9 cellular contexts compared by ENCODE assay signal in the genomic region with DNA sequence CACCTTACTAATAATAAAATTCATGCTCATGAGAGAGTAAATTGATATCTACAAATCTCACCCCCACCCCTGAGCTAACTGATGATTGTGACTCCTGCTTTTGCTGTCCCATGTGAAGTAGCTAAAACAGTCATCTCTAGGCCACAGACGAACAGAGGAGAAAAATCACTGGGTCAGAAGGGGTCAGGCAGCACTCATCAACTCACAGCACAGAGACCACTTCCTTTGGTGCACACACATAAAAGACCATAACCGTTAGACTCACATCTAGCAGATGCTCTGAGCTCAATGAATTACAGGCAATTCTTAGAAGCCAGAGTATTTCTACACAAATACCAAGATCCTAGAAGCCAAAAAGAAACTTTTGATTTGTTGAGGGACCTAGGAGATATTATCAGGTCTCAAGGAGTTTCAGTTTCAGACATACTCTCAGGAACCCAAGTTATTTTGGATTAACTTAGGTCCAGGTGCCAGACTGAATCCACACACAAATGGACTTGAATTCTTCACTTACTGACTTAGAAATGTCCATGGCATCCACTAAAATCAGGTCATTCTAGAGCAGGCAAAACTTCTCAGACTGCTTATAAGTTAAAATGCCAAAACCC.
DNase-seq lines count a peak whose midpoint lies in the region; ATAC-seq, FAIRE-seq and TF ChIP-seq lines count a peak whose summit lies in the region.
"Had no signal": no experiment of that assay in that cellular context is flagged by ENCODE, and none has a peak within 500 bp of the region (broad histone marks: within the 10 kb centered on the region; RNA-seq: fewer than 3 reads in every experiment).

No MANE protein-coding gene starts in this region.

- POLR2A ChIA-PET in GM12878 (lab: Charles Lee): interaction anchor here (0.7 kb wide), 1 partner anchor 423 kb away, joined by 5 read pairs; no protein-coding TSS in a partner anchor

- H3K4me3 ChIP-seq in GM12878 (no peak overlapping the region), HAP-1 (no peak overlapping the region)
- H3K4me3 ChIP-seq: pancreas had no signal

- CTCF ChIA-PET in GM12878 (lab: Yijun Ruan, JAX): interaction anchor here (0.6 to 1.2 kb wide), 4 partner anchors 23 to 104 kb away, joined by 3 to 7 read pairs (median 4); no protein-coding TSS in a partner anchor

- H4K20me1 ChIP-seq in GM12878 (ENCODE audit: control insufficient read depth, insufficient read depth): no peaks in the 10 kb centered on the region

- in situ Hi-C loops in GM12878 (cut with MboI): no loop called here
- in situ Hi-C loops in HAP-1 (cut with MboI; ENCODE audit: low sequenced_read_pairs): no loop called here

- TF ChIP-seq CTCF in GM12878 (IDR thresholded peaks at IDR 0.05 in 2 of 3, conservative IDR thresholded peaks at IDR 0.05 in 1 of 3; ENCODE audit: control insufficient read depth in 2 of 3, extremely low read depth in 1 of 3, insufficient read depth in 1 of 3, low read depth in 3 of 3, low read length in 3 of 3): no peak

- TF ChIP-seq RAD21 in GM12878 (IDR thresholded peaks at IDR 0.05; ENCODE audit: insufficient read depth, low read depth, low read length): no peak

- H3K27me3 ChIP-seq in GM12878 (replicated peaks in 1 of 2; ENCODE audit: control insufficient read depth in 2 of 2, insufficient read depth in 2 of 2, low read length in 1 of 2) (no peaks in the 10 kb centered on the region), HAP-1 (ENCODE audit: low read depth) (no peaks in the 10 kb centered on the region; the same call in 1 of the 2 replicates)
- H3K27me3 ChIP-seq: pancreas had no signal

- peak overlapping the region; percentile 15; the same call in 1 of the 2 replicates for H3K27ac ChIP-seq in GM12878 (ENCODE audit: control insufficient read depth, insufficient read depth)
- H3K27ac ChIP-seq: pancreas had no signal

- H3K4me1 ChIP-seq in GM12878 (ENCODE audit: control insufficient read depth, insufficient read depth, low read length) (peaks cover 19% of the 10 kb centered on the region), HAP-1 (no peaks in the 10 kb centered on the region)
- H3K4me1 ChIP-seq: pancreas had no signal

- H3K79me2 ChIP-seq in GM12878 (ENCODE audit: control insufficient read depth, insufficient read depth, low read length): no peaks in the 10 kb centered on the region

- no peak for DNase-seq in GM12878 (ENCODE audit: low read depth, low spot score)
- DNase-seq in NCI-H2227 (lab: John Stamatoyannopoulos, UW; ENCODE audit: unreplicated experiment): no peak
- DNase-seq in HAP-1 (ENCODE audit: low spot score in 2 of 2): no peak
- no peak for DNase-seq in HT-29 (ENCODE audit: low spot score)
- no peak for DNase-seq in left cardiac atrium
- DNase-seq: pancreas had no signal

- no peak for TF ChIP-seq EP300 in GM12878 (IDR thresholded peaks at IDR 0.05; ENCODE audit: borderline replicate concordance in 1 of 2, control insufficient read depth in 1 of 2, low read depth in 2 of 2, low read length in 2 of 2)

- H3K9me3 ChIP-seq in GM12878 (replicated peaks; ENCODE audit: control insufficient read depth, insufficient read depth, low read length): no peaks in the 10 kb centered on the region; the same call in 1 of the 3 replicates
- no peaks in the 10 kb centered on the region for H3K9me3 ChIP-seq in HAP-1
- H3K9me3 ChIP-seq: pancreas had no signal

- peak overlapping the region; percentile 46 for H3K4me2 ChIP-seq in GM12878 (ENCODE audit: control insufficient read depth, insufficient read depth)

- SMC1A ChIA-PET in GM12878 (lab: Charles Lee; ENCODE audit: uncharacterized antibody, unreplicated experiment): interaction anchor here (0.9 to 1.5 kb wide), 4 partner anchors 10 to 27 kb away, joined by 3 to 6 read pairs (median 4); no protein-coding TSS in a partner anchor

- TF ChIP-seq POLR2A in GM12878 (IDR thresholded peaks at IDR 0.05; ENCODE audit: low read depth, low read length): no peak

- ATAC-seq in GM18861 (IDR thresholded peaks at IDR 0.05; ENCODE audit: unreplicated experiment) (peak; percentile 91), GM21529 (IDR thresholded peaks at IDR 0.05; ENCODE audit: unreplicated experiment) (peak; percentile 74), HG03354 (IDR thresholded peaks at IDR 0.05; ENCODE audit: poor library complexity, severe bottlenecking, unreplicated experiment) (peak; percentile 94), GM12878 (peak; percentile 87), left cardiac atrium (no peak)
- ATAC-seq: pancreas had no signal

- no peak for FAIRE-seq in GM12878 (lab: Jason Lieb, UNC)
- FAIRE-seq: pancreas had no signal

- no peak overlapping the region for H3K9ac ChIP-seq in GM12878 (ENCODE audit: control insufficient read depth, insufficient read depth, low read length)

- H3K36me3 ChIP-seq in GM12878 (ENCODE audit: control insufficient read depth in 2 of 2, insufficient read depth in 2 of 2, low read length in 1 of 2): no peaks in the 10 kb centered on the region
- H3K36me3 ChIP-seq in HAP-1 (replicated peaks): no peaks in the 10 kb centered on the region
- H3K36me3 ChIP-seq: pancreas had no signal

- intact Hi-C loops in GM12878 (cut with micrococcal nuclease; ENCODE audit: unreplicated experiment) (no loop called here), left cardiac atrium (cut with DNase I) (no loop called here)

- no TSS peak for BruUV-seq in GM12878 (replicated peaks; lab: Mats Ljungman, UMichigan)

- RAD21 ChIA-PET in GM12878 (lab: Charles Lee; ENCODE audit: unreplicated experiment): no interaction called here

- WGBS in GM12878 (ENCODE audit: insufficient coverage, insufficient replicate concordance, low lambda C conversion rate, missing lambda C conversion rate): 3% methylated on average over 2 of the region's 2 CpGs

- H2AFZ ChIP-seq in GM12878 (ENCODE audit: control insufficient read depth, low read depth, low read length): peak overlapping the region; percentile 1; the same call in 1 of the 2 replicates

TF ChIP-seq in GM12878, 131 proteins besides CTCF, POLR2A, EP300 and RAD21 (continues in another document):
- TF ChIP-seq PAX5 (IDR thresholded peaks at IDR 0.05; ENCODE audit: borderline replicate concordance, low read depth, low read length) (peak; percentile 32; the same call in 1 of the 2 replicates), SPI1 (IDR thresholded peaks at IDR 0.05; ENCODE audit: borderline replicate concordance, insufficient read depth, low read depth, low read length) (peak; percentile 20; the same call in 1 of the 2 replicates), NFIC (IDR thresholded peaks at IDR 0.05; ENCODE audit: low read depth, low read length) (peak; percentile 45; the same call in 1 of the 2 replicates), EED (IDR thresholded peaks at IDR 0.05; ENCODE audit: low read depth) (0 out of 2 replicates have a peak, but pooled peaks have one; percentile 28), MYC (IDR thresholded peaks at IDR 0.05; ENCODE audit: insufficient read depth, insufficient read length, insufficient replicate concordance, low read length, severe bottlenecking) (no peak), CREB1 (IDR thresholded peaks at IDR 0.05; ENCODE audit: low read depth) (0 out of 2 replicates have a peak, but pooled peaks have one; percentile 22)
- TF ChIP-seq, protein P1, sequence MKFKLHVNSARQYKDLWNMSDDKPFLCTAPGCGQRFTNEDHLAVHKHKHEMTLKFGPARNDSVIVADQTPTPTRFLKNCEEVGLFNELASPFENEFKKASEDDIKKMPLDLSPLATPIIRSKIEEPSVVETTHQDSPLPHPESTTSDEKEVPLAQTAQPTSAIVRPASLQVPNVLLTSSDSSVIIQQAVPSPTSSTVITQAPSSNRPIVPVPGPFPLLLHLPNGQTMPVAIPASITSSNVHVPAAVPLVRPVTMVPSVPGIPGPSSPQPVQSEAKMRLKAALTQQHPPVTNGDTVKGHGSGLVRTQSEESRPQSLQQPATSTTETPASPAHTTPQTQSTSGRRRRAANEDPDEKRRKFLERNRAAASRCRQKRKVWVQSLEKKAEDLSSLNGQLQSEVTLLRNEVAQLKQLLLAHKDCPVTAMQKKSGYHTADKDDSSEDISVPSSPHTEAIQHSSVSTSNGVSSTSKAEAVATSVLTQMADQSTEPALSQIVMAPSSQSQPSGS (IDR thresholded peaks at IDR 0.05; ENCODE audit: low read length): peak; percentile 8; the same call in 1 of the 2 replicates
- TF ChIP-seq, protein P2, sequence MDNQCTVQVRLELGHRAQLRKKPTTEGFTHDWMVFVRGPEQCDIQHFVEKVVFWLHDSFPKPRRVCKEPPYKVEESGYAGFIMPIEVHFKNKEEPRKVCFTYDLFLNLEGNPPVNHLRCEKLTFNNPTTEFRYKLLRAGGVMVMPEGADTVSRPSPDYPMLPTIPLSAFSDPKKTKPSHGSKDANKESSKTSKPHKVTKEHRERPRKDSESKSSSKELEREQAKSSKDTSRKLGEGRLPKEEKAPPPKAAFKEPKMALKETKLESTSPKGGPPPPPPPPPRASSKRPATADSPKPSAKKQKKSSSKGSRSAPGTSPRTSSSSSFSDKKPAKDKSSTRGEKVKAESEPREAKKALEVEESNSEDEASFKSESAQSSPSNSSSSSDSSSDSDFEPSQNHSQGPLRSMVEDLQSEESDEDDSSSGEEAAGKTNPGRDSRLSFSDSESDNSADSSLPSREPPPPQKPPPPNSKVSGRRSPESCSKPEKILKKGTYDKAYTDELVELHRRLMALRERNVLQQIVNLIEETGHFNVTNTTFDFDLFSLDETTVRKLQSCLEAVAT (IDR thresholded peaks at IDR 0.05): no peak

Comparison
In these comparisons a context has a peak if more than half of its experiments do, and no peak if none do; other contexts are left out.
1. ATAC-seq: peak in GM18861 (single experiment), GM21529 (single experiment), HG03354 (single experiment) and GM12878 (single experiment); none in left cardiac atrium (0 of 2).